19 cellular contexts compared by ENCODE assay signal in the genomic region with DNA sequence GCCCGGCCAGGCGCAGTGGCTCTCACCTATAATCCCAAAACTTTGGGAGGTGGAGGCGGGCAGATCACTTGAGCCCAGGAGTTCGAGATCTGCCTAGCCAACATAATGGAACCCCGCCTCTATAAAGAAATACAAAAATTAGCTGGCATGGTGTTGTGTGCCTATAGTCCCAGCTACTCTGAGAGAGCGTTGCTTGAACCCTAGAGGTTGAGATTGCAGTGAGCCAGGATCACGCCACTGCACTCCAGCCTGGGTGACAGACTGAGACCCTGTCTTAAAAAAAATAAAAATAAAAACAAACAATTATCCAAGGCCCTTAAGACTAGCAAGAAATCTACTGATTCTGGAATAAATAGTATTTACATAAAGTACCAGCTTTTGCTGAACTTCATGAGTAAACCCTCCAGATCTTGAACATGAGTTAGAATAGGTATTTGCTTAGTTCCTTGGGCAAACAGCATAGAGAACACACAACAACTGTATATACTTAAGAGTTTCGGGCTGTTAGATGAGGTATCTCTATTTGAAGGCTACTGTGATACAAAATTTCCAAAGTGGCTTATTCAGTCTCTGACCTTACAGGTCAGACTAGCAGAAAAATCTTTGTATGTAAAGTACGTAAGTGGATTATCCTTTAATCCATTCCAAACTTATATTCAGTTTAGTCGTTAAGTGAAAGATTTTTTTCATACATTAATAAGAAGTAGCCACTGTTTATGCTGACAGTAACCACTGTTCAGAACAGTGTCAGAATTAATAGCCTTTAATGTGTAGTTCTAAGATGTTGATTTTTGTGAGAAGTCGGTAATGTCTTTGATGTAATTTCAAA.
DNase-seq lines count a peak whose midpoint lies in the region; ATAC-seq and TF ChIP-seq lines count a peak whose summit lies in the region.
"Had no signal": no experiment of that assay in that cellular context is flagged by ENCODE, and none has a peak within 500 bp of the region (broad histone marks: within the 10 kb centered on the region; RNA-seq: fewer than 3 reads in every experiment).

No MANE protein-coding gene starts in this region.

- H3K4me3 Mint-ChIP-seq in memory B cell (no peak overlapping the region), Caco-2 (ENCODE audit: unreplicated experiment) (no peak overlapping the region)
- no peak overlapping the region for H3K4me3 Mint-ChIP-seq in stimulated activated memory B cell treated with anti-CD40 and anti-IgM and Interleukin-4, amounts not matched to agents 10 μg/mL and 1 μg/mL and 100 μg/mL, for 72 hours
- H3K4me3 Mint-ChIP-seq: CD14-positive monocyte, GM23338 had no signal

- DNase-seq in DMS53 (lab: John Stamatoyannopoulos, UW) (peak; percentile 41), NCI-H82 (lab: John Stamatoyannopoulos, UW) (peak; percentile 77), memory B cell (ENCODE audit: low spot score in 2 of 2) (no peak), Caco-2 (no peak), OCI-M2 (lab: John Stamatoyannopoulos, UW; ENCODE audit: unreplicated experiment) (no peak)
- DNase-seq in activated T-cell treated with anti-CD3 and anti-CD28 coated beads, Interleukin-2, amount 50 U/mL, for 1 hour: no peak
- DNase-seq: DMS79 treated with DMSO at 0.1 percent for 48 hours, HCEC 1CT, MM.1S, NCI-H1048, NCI-H1417 treated with DMSO at 0.1 percent for 48 hours, PC-9, RPMI8226 had no signal

- H3K9me3 ChIP-seq in Caco-2: no peaks in the 10 kb centered on the region

- intact Hi-C loops in Caco-2 (cut with micrococcal nuclease; ENCODE audit: unreplicated experiment): no loop called here

- no peaks in the 10 kb centered on the region for H3K9me3 Mint-ChIP-seq in memory B cell
- H3K9me3 Mint-ChIP-seq in stimulated activated memory B cell treated with anti-CD40 and anti-IgM and Interleukin-4, amounts not matched to agents 10 μg/mL and 1 μg/mL and 100 μg/mL, for 72 hours: no peaks in the 10 kb centered on the region
- H3K9me3 Mint-ChIP-seq in Caco-2 (ENCODE audit: unreplicated experiment): no peaks in the 10 kb centered on the region
- H3K9me3 Mint-ChIP-seq: CD14-positive monocyte, GM23338 had no signal

- H3K27me3 Mint-ChIP-seq in memory B cell: no peaks in the 10 kb centered on the region
- no peaks in the 10 kb centered on the region for H3K27me3 Mint-ChIP-seq in stimulated activated memory B cell treated with anti-CD40 and anti-IgM and Interleukin-4, amounts not matched to agents 10 μg/mL and 1 μg/mL and 100 μg/mL, for 72 hours
- no peaks in the 10 kb centered on the region for H3K27me3 Mint-ChIP-seq in Caco-2 (ENCODE audit: insufficient read depth, unreplicated experiment)

- H3K36me3 Mint-ChIP-seq in memory B cell: peaks cover 9% of the 10 kb centered on the region
- peaks cover 6% of the 10 kb centered on the region for H3K36me3 Mint-ChIP-seq in stimulated activated memory B cell treated with anti-CD40 and anti-IgM and Interleukin-4, amounts not matched to agents 10 μg/mL and 1 μg/mL and 100 μg/mL, for 72 hours
- H3K36me3 Mint-ChIP-seq in Caco-2 (ENCODE audit: insufficient read depth, unreplicated experiment): no peaks in the 10 kb centered on the region

- CTCF ChIA-PET in Caco-2 (lab: Charles Lee): no interaction called here

- H3K27me3 ChIP-seq in Caco-2 (replicated peaks; ENCODE audit: control insufficient read depth, insufficient read depth, low read length): no peaks in the 10 kb centered on the region

- peaks cover 14% of the 10 kb centered on the region; the same call in 1 of the 2 replicates for H3K4me1 ChIP-seq in Caco-2

- no TSS peak for BruUV-seq in Caco-2 (replicated peaks; lab: Mats Ljungman, UMichigan)

- H3K4me3 ChIP-seq in Caco-2 (ENCODE audit: low read depth, low read length): no peak overlapping the region
- H3K4me3 ChIP-seq: GM23338, K562, PC-9 had no signal

- ATAC-seq in memory B cell (ENCODE audit: low read depth) (no peak), esophagus mucosa (no peak)
- ATAC-seq in stimulated activated memory B cell treated with anti-CD40 and anti-IgM and Interleukin-4, amounts not matched to agents 10 μg/mL and 1 μg/mL and 100 μg/mL, for 72 hours: no peak
- ATAC-seq: GM23338, HepG2, K562 had no signal

- POLR2A ChIA-PET in Caco-2 (lab: Charles Lee): no interaction called here

- peak overlapping the region; percentile 75 for H3K27ac Mint-ChIP-seq in memory B cell
- peak overlapping the region; percentile 15 for H3K27ac Mint-ChIP-seq in stimulated activated memory B cell treated with anti-CD40 and anti-IgM and Interleukin-4, amounts not matched to agents 10 μg/mL and 1 μg/mL and 100 μg/mL, for 72 hours
- H3K27ac Mint-ChIP-seq in Caco-2 (ENCODE audit: unreplicated experiment): no peak overlapping the region
- H3K27ac Mint-ChIP-seq: GM23338 had no signal

- H3K4me1 Mint-ChIP-seq in memory B cell (peaks cover 14% of the 10 kb centered on the region), Caco-2 (ENCODE audit: low read depth, unreplicated experiment) (peaks cover 12% of the 10 kb centered on the region)
- no peaks in the 10 kb centered on the region for H3K4me1 Mint-ChIP-seq in stimulated activated memory B cell treated with anti-CD40 and anti-IgM and Interleukin-4, amounts not matched to agents 10 μg/mL and 1 μg/mL and 100 μg/mL, for 72 hours

- H3K36me3 ChIP-seq in Caco-2 (ENCODE audit: control insufficient read depth, insufficient read depth, low read length): no peaks in the 10 kb centered on the region

- TF ChIP-seq CTCF in Caco-2 (IDR thresholded peaks at IDR 0.05; ENCODE audit: insufficient read depth in 1 of 2, low read depth in 1 of 2, low read length in 1 of 2, severe bottlenecking in 1 of 2, unreplicated experiment in 1 of 2): no peak

Comparison
In these comparisons a context has a peak if more than half of its experiments do, and no peak if none do; other contexts are left out.
1. DNase-seq: peak in DMS53 (single experiment) and NCI-H82 (single experiment); none in memory B cell (0 of 2), activated T-cell treated with anti-CD3 and anti-CD28 coated beads, Interleukin-2, amount 50 U/mL, for 1 hour (single experiment), Caco-2 (0 of 2) and OCI-M2 (single experiment).